ENCODE assay signal across 8 cellular contexts in the genomic region with DNA sequence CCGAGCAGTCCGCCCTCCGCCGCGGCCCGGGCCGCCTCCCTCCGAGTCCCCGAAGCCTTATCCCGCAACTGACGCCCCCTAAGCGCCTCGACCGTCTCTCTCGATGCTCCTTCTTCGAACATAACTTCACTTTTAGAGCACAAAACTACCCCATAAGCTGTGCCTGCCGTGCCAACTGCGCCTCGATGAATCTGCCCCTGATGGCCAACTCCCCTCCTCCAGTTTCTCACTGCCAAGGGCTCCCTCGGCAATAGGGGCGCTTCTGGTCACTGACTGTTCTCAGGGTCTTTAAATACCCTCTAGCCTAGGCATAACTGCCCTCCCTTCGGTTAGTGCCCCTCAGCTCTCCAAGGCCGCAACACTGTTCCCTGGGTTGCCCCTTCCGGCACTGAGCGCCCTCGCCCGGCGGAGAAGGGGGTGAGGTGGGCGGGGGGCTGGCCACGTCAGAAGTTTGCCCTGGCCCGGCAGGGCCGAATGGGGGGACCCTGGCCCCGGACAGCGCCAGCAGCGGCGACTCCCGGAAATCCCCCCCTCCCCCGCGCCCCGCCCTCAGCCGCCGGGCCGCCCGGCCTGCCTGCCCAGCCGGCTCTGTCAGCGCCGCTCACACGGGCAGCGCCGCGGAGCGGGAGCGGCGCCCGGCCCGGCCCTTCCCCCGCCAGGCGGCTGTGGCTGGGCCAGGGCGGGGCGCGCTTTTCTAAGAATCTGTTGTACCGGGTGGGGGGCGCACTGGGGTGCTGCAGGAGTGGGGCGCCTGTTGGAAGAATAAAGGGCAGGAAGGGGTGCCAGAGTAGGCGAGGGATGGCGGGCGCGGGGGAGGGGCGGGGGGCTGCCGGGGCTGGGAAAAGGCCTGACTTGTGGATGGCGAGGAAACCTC. TPM values are rescaled to one million over a fixed set of nuclear protein-coding genes. Genes with fewer than 3 reads are reported as not detected.
DNase-seq lines count a peak whose midpoint lies in the region; ATAC-seq and TF ChIP-seq lines count a peak whose summit lies in the region.

No MANE protein-coding gene starts in this region.

- H3K9me3 Mint-ChIP-seq in CD8-positive, alpha-beta T cell: no peaks in the 10 kb centered on the region

- H3K4me3 ChIP-seq in CD8-positive, alpha-beta T cell (ENCODE audit: low read depth, low read length): peak overlapping the region; percentile 69
- H3K4me3 ChIP-seq in choroid plexus epithelial cell (ENCODE audit: low read depth, low read length): peak overlapping the region; percentile 81

- H3K27ac Mint-ChIP-seq in CD8-positive, alpha-beta T cell: peak overlapping the region; percentile 93
- peak overlapping the region; percentile 95 for H3K27ac Mint-ChIP-seq in T-helper 17 cell

- intact Hi-C loops in CD8-positive, alpha-beta T cell (cut with DNase I, micrococcal nuclease): loop anchor here (1.0 to 2.0 kb wide), 4 partner anchors 8 to 73 kb away; a partner anchor contains a TSS

- TF ChIP-seq POLR2A in GM19193 (IDR thresholded peaks at IDR 0.05; ENCODE audit: extremely low read depth, insufficient read depth, insufficient read length): peak; percentile 71

- DNase-seq in CD8-positive, alpha-beta T cell: peak in 5 of 7 experiments; percentile 35 to 72 (median 49)
- DNase-seq in T-helper 17 cell (peak in 2 of 3 donors; percentile 38 to 46), choroid plexus epithelial cell (ENCODE audit: low read depth) (peak; percentile 58)
- peak; percentile 29 to 52 for DNase-seq in stimulated activated CD4-positive, alpha-beta T cell treated with anti-CD3 and anti-CD28 coated beads, Interleukin-4, amount 100 ng/mL, for 4 hours

- H3K36me3 ChIP-seq in CD8-positive, alpha-beta T cell (ENCODE audit: insufficient read depth, low read length): no peaks in the 10 kb centered on the region

- peaks cover 61% of the 10 kb centered on the region for H3K4me1 ChIP-seq in CD8-positive, alpha-beta T cell (ENCODE audit: insufficient read depth, low read length)

- H3K27me3 Mint-ChIP-seq in CD8-positive, alpha-beta T cell (ENCODE audit: low read depth): no peaks in the 10 kb centered on the region
- no peaks in the 10 kb centered on the region for H3K27me3 Mint-ChIP-seq in T-helper 17 cell

- H3K9me3 ChIP-seq in CD8-positive, alpha-beta T cell (ENCODE audit: low read length): no peaks in the 10 kb centered on the region
- no peaks in the 10 kb centered on the region for H3K9me3 ChIP-seq in T-helper 17 cell (ENCODE audit: control insufficient read depth, low read length, poor library complexity, severe bottlenecking)

- TF ChIP-seq CTCF in CD8-positive, alpha-beta T cell (IDR thresholded peaks at IDR 0.05): no peak
- peak; percentile 7 for TF ChIP-seq CTCF in choroid plexus epithelial cell (conservative IDR thresholded peaks at IDR 0.05; ENCODE audit: low read depth, low read length)

- POLR2A ChIA-PET in CD8-positive, alpha-beta T cell (lab: Charles Lee): interaction anchor here (1.0 to 4.8 kb wide), 9 partner anchors 8 to 74 kb away, joined by 3 to 32 read pairs (median 11); a partner anchor contains a TSS

- peaks cover 78% of the 10 kb centered on the region for H3K4me1 Mint-ChIP-seq in CD8-positive, alpha-beta T cell (ENCODE audit: low read depth)
- peaks cover 67% of the 10 kb centered on the region for H3K4me1 Mint-ChIP-seq in T-helper 17 cell

- H3K4me3 Mint-ChIP-seq in CD8-positive, alpha-beta T cell: peak overlapping the region; percentile 99
- peak overlapping the region; percentile 100 for H3K4me3 Mint-ChIP-seq in T-helper 17 cell

- H3K36me3 Mint-ChIP-seq in CD8-positive, alpha-beta T cell: peaks cover 17% of the 10 kb centered on the region
- H3K36me3 Mint-ChIP-seq in T-helper 17 cell (ENCODE audit: low read depth): peaks cover 10% of the 10 kb centered on the region

- CTCF ChIA-PET in CD8-positive, alpha-beta T cell (lab: Charles Lee): interaction anchor here (1.0 to 15.7 kb wide), 6 partner anchors 12 to 69 kb away, joined by 3 to 353 read pairs (median 17); a partner anchor contains a TSS

- no peaks in the 10 kb centered on the region for H3K27me3 ChIP-seq in CD8-positive, alpha-beta T cell (ENCODE audit: insufficient read depth, low read length)
- H3K27me3 ChIP-seq in layer of hippocampus (ENCODE audit: control insufficient read depth, insufficient read depth, low read length): no peaks in the 10 kb centered on the region

- ATAC-seq in CD8-positive, alpha-beta T cell: peak; percentile 6
- ATAC-seq in HG03571 (IDR thresholded peaks at IDR 0.05; ENCODE audit: unreplicated experiment): peak; percentile 30
- ATAC-seq in T-helper 17 cell: peak; percentile 12
- no peak for ATAC-seq in GM19324 (IDR thresholded peaks at IDR 0.05; ENCODE audit: low FRiP score, unreplicated experiment)

- peak overlapping the region; percentile 66 for H3K27ac ChIP-seq in CD8-positive, alpha-beta T cell (ENCODE audit: low read depth, low read length)
- peak overlapping the region; percentile 94 for H3K27ac ChIP-seq in layer of hippocampus (ENCODE audit: low read depth, low read length)

RNA-seq across cellular contexts. Expression of a gene that starts 10.6 kb away (rescaled TPM):
- total RNA-seq in CD8-positive, alpha-beta T cell: 10 to 100 TPM; 16.1 to 16.5 TPM
- total RNA-seq in T-helper 17 cell: 10 to 100 TPM; 57.6 to 57.8 TPM

RNA-seq across cellular contexts. Expression of a gene that starts 14.4 kb away (rescaled TPM):
- total RNA-seq in CD8-positive, alpha-beta T cell: 100 to 1,000 TPM; 107 to 108 TPM
- total RNA-seq in T-helper 17 cell: 100 to 1,000 TPM; 306 to 367 TPM

RNA-seq across cellular contexts. Expression of a gene that starts 40.7 kb away (rescaled TPM):
- 10 to 100 TPM; 28.0 to 29.6 TPM for total RNA-seq in CD8-positive, alpha-beta T cell
- total RNA-seq in T-helper 17 cell: 10 to 100 TPM; 57.2 to 61.0 TPM

RNA-seq across cellular contexts. Expression of a gene that starts 40.9 kb away (rescaled TPM):
- total RNA-seq in CD8-positive, alpha-beta T cell: 10 to 100 TPM; 24.8 to 24.9 TPM
- 10 to 100 TPM; 24.3 to 34.6 TPM for total RNA-seq in T-helper 17 cell

RNA-seq across cellular contexts. Expression of a gene that starts 46.7 kb away (rescaled TPM):
- 1 to 10 TPM in 1 of 2 experiments, under 1 TPM in 1; 0.56 to 1.7 TPM for total RNA-seq in CD8-positive, alpha-beta T cell
- under 1 TPM; 0.30 to 0.83 TPM for total RNA-seq in T-helper 17 cell
